9 cellular contexts compared by ENCODE assay signal in the genomic region with DNA sequence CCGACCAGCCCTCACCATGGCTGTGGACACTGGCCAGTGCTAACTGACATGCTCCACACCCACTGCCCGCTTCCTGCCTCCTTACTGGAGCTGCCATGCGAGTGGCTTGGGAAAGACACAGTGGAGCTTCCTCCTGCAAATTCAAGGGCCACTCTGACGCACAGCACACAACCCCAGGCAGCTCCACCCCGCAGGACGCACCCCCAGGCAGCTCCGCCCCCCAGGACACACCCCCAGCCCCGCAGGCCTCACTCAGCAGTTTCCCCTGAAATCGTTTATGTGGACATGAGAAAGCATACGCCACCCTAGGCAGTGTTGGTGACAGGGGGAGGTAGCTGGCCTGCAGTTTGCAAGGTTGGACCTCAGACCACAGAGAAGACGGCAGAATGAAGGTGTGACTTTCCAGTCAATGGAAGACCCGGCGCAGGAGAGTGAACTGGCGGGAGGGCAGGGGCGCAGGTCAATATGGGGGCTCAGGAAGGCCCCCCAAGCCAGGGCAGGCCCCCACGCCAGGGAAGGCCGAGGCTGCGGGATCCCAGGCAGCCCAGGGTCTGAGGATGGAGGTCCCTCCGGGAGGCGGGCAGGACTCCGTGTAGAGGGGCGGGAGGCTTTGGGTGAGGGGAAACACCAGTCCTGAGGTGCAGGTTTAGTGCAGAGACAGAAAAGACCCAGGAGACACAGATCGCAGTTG. TPM values are rescaled to one million over a fixed set of nuclear protein-coding genes. Genes with fewer than 3 reads are reported as not detected.
A peak's percentile ranks its signal among the peaks of the same experiment; 100 is the strongest.
DNase-seq lines count a peak whose midpoint lies in the region; ATAC-seq and TF ChIP-seq lines count a peak whose summit lies in the region.
"Had no signal": no experiment of that assay in that cellular context is flagged by ENCODE, and none has a peak within 500 bp of the region (broad histone marks: within the 10 kb centered on the region; RNA-seq: fewer than 3 reads in every experiment).

No MANE protein-coding gene starts in this region.

- H3K4me3 Mint-ChIP-seq in CD8-positive, alpha-beta T cell = no peak overlapping the region
- H3K4me3 Mint-ChIP-seq in WTC11 = no peak overlapping the region

- peak; percentile 69 for ATAC-seq in CD8-positive, alpha-beta T cell
- peak; percentile 58 for ATAC-seq in WTC11
- peak; percentile 79 for ATAC-seq in left lung
- ATAC-seq in HG03521 (IDR thresholded peaks at IDR 0.05; ENCODE audit: unreplicated experiment) = no peak
- no peak for ATAC-seq in GM18505 (IDR thresholded peaks at IDR 0.05; ENCODE audit: unreplicated experiment)
- no peak for ATAC-seq in PC-3

- H3K9me3 ChIP-seq in CD8-positive, alpha-beta T cell (ENCODE audit: low read length) = no peaks in the 10 kb centered on the region
- H3K9me3 ChIP-seq in left lung (no peaks in the 10 kb centered on the region), PC-3 (ENCODE audit: low read length) (no peaks in the 10 kb centered on the region)

- TF ChIP-seq CTCF in CD8-positive, alpha-beta T cell (IDR thresholded peaks at IDR 0.05) = no peak
- TF ChIP-seq CTCF in GM20000 (IDR thresholded peaks at IDR 0.05; ENCODE audit: extremely low read depth, missing control alignments) (no peak), WTC11 (IDR thresholded peaks at IDR 0.05) (no peak), left lung (IDR thresholded peaks at IDR 0.05) (no peak), PC-3 (conservative IDR thresholded peaks at IDR 0.05; ENCODE audit: low read depth, low read length) (no peak)

- no TSS peak for BruUV-seq in PC-3 (replicated peaks; lab: Mats Ljungman, UMichigan)

- peaks cover 39% of the 10 kb centered on the region for H3K4me1 Mint-ChIP-seq in CD8-positive, alpha-beta T cell (ENCODE audit: low read depth)
- H3K4me1 Mint-ChIP-seq in WTC11 = peaks cover 47% of the 10 kb centered on the region

- TF ChIP-seq POLR2A in GM18505 (IDR thresholded peaks at IDR 0.05; ENCODE audit: borderline replicate concordance, extremely low read depth, insufficient read depth, insufficient read length) = no peak

- H3K27ac ChIP-seq in CD8-positive, alpha-beta T cell (ENCODE audit: low read depth, low read length) = no peak overlapping the region
- H3K27ac ChIP-seq in left lung = peak overlapping the region in 1 of 2 donors; percentile 83
- no peak overlapping the region for H3K27ac ChIP-seq in PC-3 (ENCODE audit: low read length)

- peaks cover 6% of the 10 kb centered on the region for H3K36me3 ChIP-seq in CD8-positive, alpha-beta T cell (ENCODE audit: insufficient read depth, low read length)
- H3K36me3 ChIP-seq in left lung = peaks cover 0 to 31% of the 10 kb centered on the region in 2 donors
- H3K36me3 ChIP-seq in PC-3 (ENCODE audit: low read depth, low read length) = peaks cover 22% of the 10 kb centered on the region

- peak overlapping the region; percentile 76 for H3K27ac Mint-ChIP-seq in CD8-positive, alpha-beta T cell
- no peak overlapping the region for H3K27ac Mint-ChIP-seq in WTC11

- H2AFZ ChIP-seq in PC-3 (ENCODE audit: low read length) = no peak overlapping the region

- H3K36me3 Mint-ChIP-seq in CD8-positive, alpha-beta T cell = peaks cover 28% of the 10 kb centered on the region
- H3K36me3 Mint-ChIP-seq in WTC11 = peaks cover 16% of the 10 kb centered on the region

- peaks cover 23% of the 10 kb centered on the region for H3K4me1 ChIP-seq in CD8-positive, alpha-beta T cell (ENCODE audit: insufficient read depth, low read length)
- peaks cover 24 to 92% of the 10 kb centered on the region in 2 donors for H3K4me1 ChIP-seq in left lung
- H3K4me1 ChIP-seq in PC-3 (ENCODE audit: insufficient read depth, low read length) = no peaks in the 10 kb centered on the region

- POLR2A ChIA-PET in CD8-positive, alpha-beta T cell (lab: Charles Lee) = interaction anchor here (1.0 to 2.6 kb wide), 3 partner anchors 17 to 116 kb away, joined by 3 to 10 read pairs (median 7); a partner anchor contains a TSS
- POLR2A ChIA-PET in WTC11 (lab: Charles Lee) = interaction anchor here (0.6 to 1.0 kb wide), 3 partner anchors 9 to 49 kb away, joined by 3 read pairs; no protein-coding TSS in a partner anchor
- POLR2A ChIA-PET in PC-3 (lab: Charles Lee; ENCODE audit: unreplicated experiment) = no interaction called here

- no peaks in the 10 kb centered on the region for H3K9me3 Mint-ChIP-seq in CD8-positive, alpha-beta T cell
- H3K9me3 Mint-ChIP-seq in WTC11 = no peaks in the 10 kb centered on the region

- peaks cover 78% of the 10 kb centered on the region for H4K20me1 ChIP-seq in PC-3 (ENCODE audit: low read length)

- peaks cover 99% of the 10 kb centered on the region for H3K79me2 ChIP-seq in PC-3 (ENCODE audit: low read length)

- no peak overlapping the region for H3K4me2 ChIP-seq in PC-3 (ENCODE audit: low read length)

- intact Hi-C loops in CD8-positive, alpha-beta T cell (cut with DNase I, micrococcal nuclease) = no loop called here
- intact Hi-C loops in left lung (cut with DNase I) = no loop called here
- intact Hi-C loops in PC-3 (cut with micrococcal nuclease) = no loop called here

- no peaks in the 10 kb centered on the region for H3K27me3 ChIP-seq in CD8-positive, alpha-beta T cell (ENCODE audit: insufficient read depth, low read length)
- no peaks in the 10 kb centered on the region for H3K27me3 ChIP-seq in left lung
- no peaks in the 10 kb centered on the region for H3K27me3 ChIP-seq in PC-3 (ENCODE audit: low read length)

- H3K27me3 Mint-ChIP-seq in CD8-positive, alpha-beta T cell (ENCODE audit: low read depth) = no peaks in the 10 kb centered on the region
- no peaks in the 10 kb centered on the region for H3K27me3 Mint-ChIP-seq in WTC11 (ENCODE audit: low read depth)

- DNase-seq in CD8-positive, alpha-beta T cell = peak in 5 of 7 experiments; percentile 30 to 64 (median 35)
- DNase-seq in GM20000 (ENCODE audit: low spot score) (peak; percentile 84), WTC11 (ENCODE audit: low spot score) (no peak), left lung (peak; percentile 92 to 93), mesenteric fat pad (ENCODE audit: low spot score) (no peak), PC-3 (no peak)

- CTCF ChIA-PET in CD8-positive, alpha-beta T cell (lab: Charles Lee) = interaction anchor here (1.6 kb wide), 1 partner anchor 143 kb away, joined by 4 read pairs; no protein-coding TSS in a partner anchor
- CTCF ChIA-PET in WTC11 (lab: Charles Lee) (interaction anchor here (1.1 to 1.9 kb wide), 5 partner anchors 10 to 34 kb away, joined by 3 to 15 read pairs (median 4); no protein-coding TSS in a partner anchor), PC-3 (lab: Charles Lee) (no interaction called here)

- no peaks in the 10 kb centered on the region for H3K9me2 ChIP-seq in PC-3 (replicated peaks; ENCODE audit: low read length)

- no peak overlapping the region for H3K9ac ChIP-seq in PC-3 (ENCODE audit: low read length)

- no peak overlapping the region for H3K4me3 ChIP-seq in CD8-positive, alpha-beta T cell (ENCODE audit: low read depth, low read length)
- H3K4me3 ChIP-seq in left lung (no peak overlapping the region), PC-3 (ENCODE audit: low read length) (no peak overlapping the region)

- H3F3A ChIP-seq in PC-3 (ENCODE audit: low read length, unreplicated experiment) = no peaks in the 10 kb centered on the region

TF ChIP-seq in WTC11, 78 proteins besides CTCF, POLR2A, EP300 and RAD21 (continues in another document):
- TF ChIP-seq HMGA2 (CRISPR knock-in tag; IDR thresholded peaks at IDR 0.05) = no peak
- TF ChIP-seq, protein P1, sequence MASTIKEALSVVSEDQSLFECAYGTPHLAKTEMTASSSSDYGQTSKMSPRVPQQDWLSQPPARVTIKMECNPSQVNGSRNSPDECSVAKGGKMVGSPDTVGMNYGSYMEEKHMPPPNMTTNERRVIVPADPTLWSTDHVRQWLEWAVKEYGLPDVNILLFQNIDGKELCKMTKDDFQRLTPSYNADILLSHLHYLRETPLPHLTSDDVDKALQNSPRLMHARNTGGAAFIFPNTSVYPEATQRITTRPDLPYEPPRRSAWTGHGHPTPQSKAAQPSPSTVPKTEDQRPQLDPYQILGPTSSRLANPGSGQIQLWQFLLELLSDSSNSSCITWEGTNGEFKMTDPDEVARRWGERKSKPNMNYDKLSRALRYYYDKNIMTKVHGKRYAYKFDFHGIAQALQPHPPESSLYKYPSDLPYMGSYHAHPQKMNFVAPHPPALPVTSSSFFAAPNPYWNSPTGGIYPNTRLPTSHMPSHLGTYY (CRISPR knock-in tag; IDR thresholded peaks at IDR 0.05) = no peak
- TF ChIP-seq, protein P2, sequence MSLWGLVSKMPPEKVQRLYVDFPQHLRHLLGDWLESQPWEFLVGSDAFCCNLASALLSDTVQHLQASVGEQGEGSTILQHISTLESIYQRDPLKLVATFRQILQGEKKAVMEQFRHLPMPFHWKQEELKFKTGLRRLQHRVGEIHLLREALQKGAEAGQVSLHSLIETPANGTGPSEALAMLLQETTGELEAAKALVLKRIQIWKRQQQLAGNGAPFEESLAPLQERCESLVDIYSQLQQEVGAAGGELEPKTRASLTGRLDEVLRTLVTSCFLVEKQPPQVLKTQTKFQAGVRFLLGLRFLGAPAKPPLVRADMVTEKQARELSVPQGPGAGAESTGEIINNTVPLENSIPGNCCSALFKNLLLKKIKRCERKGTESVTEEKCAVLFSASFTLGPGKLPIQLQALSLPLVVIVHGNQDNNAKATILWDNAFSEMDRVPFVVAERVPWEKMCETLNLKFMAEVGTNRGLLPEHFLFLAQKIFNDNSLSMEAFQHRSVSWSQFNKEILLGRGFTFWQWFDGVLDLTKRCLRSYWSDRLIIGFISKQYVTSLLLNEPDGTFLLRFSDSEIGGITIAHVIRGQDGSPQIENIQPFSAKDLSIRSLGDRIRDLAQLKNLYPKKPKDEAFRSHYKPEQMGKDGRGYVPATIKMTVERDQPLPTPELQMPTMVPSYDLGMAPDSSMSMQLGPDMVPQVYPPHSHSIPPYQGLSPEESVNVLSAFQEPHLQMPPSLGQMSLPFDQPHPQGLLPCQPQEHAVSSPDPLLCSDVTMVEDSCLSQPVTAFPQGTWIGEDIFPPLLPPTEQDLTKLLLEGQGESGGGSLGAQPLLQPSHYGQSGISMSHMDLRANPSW (CRISPR knock-in tag; conservative IDR thresholded peaks at IDR 0.05; ENCODE audit: low read depth) = no peak

RNA-seq across cellular contexts. Expression of a gene that starts 21.6 kb away (rescaled TPM):
- 10 to 100 TPM; 28.8 to 29.1 TPM for total RNA-seq in CD8-positive, alpha-beta T cell
- total RNA-seq in WTC11 (2021) (206 to 215 TPM (median 210 TPM) in 3 replicates), left lung (100 to 1,000 TPM; 458 to 751 TPM), mesenteric fat pad (45.7 TPM), PC-3 (2014; rRNA removed) (121 and 144 TPM in 2 replicates)

RNA-seq across cellular contexts. Expression of a gene that starts 57.0 kb away (rescaled TPM):
- not detected for total RNA-seq in CD8-positive, alpha-beta T cell
- total RNA-seq in WTC11 (2021) = 0.53 to 0.74 TPM (median 0.64 TPM) in 3 replicates
- total RNA-seq in left lung = 1 to 10 TPM in 1 of 2 donors, under 1 TPM in 1; 0.10 to 4.3 TPM
- total RNA-seq in mesenteric fat pad = not detected
- not detected in 2 replicates for total RNA-seq in PC-3 (2014; rRNA removed)
- total RNA-seq: T-helper 1 cell treated with Interleukin-12 subunit alpha and Interleukin-12 subunit beta and Interleukin-4 antibody, amounts not matched to agents 30 ng/mL and 1 ng/mL, for 36 hours had no signal

Comparison
In these comparisons a context has a peak if more than half of its experiments do, and no peak if none do; other contexts are left out.
1. ATAC-seq: peak in CD8-positive, alpha-beta T cell (single experiment), WTC11 (single experiment) and left lung (single experiment); none in HG03521 (single experiment), GM18505 (single experiment) and PC-3 (single experiment).
2. DNase-seq: peak in CD8-positive, alpha-beta T cell (5 of 7), GM20000 (single experiment) and left lung (2 of 2); none in WTC11 (single experiment), mesenteric fat pad (single experiment) and PC-3 (single experiment).